ENCODE assay signal across 8 cellular contexts in genomic region chr2:10864888-10865551, GRCh38. TPM values are rescaled to one million over a fixed set of nuclear protein-coding genes. Genes with fewer than 3 reads are reported as not detected.
DNase-seq lines count a peak whose midpoint lies in the region; ATAC-seq and TF ChIP-seq lines count a peak whose summit lies in the region.

No MANE protein-coding gene starts in this region.

- TF ChIP-seq CTCF in GM10266 (IDR thresholded peaks at IDR 0.05; ENCODE audit: control insufficient read depth, insufficient read depth, low read depth, missing control alignments) (peak; percentile 8), tibial artery (IDR thresholded peaks at IDR 0.05) (no peak)

- no peak overlapping the region for H3K4me3 ChIP-seq in tibial artery

- no peaks in the 10 kb centered on the region for H3K9me3 ChIP-seq in tibial artery

- DNase-seq in GM10266 (ENCODE audit: extremely low spot score), result peak; percentile 61
- DNase-seq in activated naive CD4-positive, alpha-beta T cell treated with anti-CD3 and anti-CD28 coated beads, Interleukin-2, amount 50 U/mL, for 72 hours (ENCODE audit: low spot score in 2 of 2), result no peak
- peak; percentile 16 for DNase-seq in stimulated activated CD4-positive, alpha-beta T cell treated with anti-CD3 and anti-CD28 coated beads, Interleukin-1b, Interleukin-23, amount 100 ng/mL, for 48 hours
- no peak for DNase-seq in NCI-H446 treated with DMSO at 0.1 percent for 48 hours (lab: John Stamatoyannopoulos, UW)
- no peak for DNase-seq in tibial artery
- DNase-seq in ACHN, result no peak

- in situ Hi-C loops in ACHN (cut with HindIII; ENCODE audit: low pct_ligation_motif_present, low pct_unique_long_range_greater_than_20kb, low sequenced_read_pairs), result no loop called here

- no peaks in the 10 kb centered on the region for H3K36me3 Mint-ChIP-seq in activated naive CD4-positive, alpha-beta T cell treated with anti-CD3 and anti-CD28 coated beads, Interleukin-2, amount 50 U/mL, for 72 hours

- no peak overlapping the region for H3K27ac ChIP-seq in tibial artery

- peaks cover 0 to 49% of the 10 kb centered on the region in 2 donors for H3K27me3 ChIP-seq in tibial artery

- ATAC-seq in GM19351 (IDR thresholded peaks at IDR 0.05; ENCODE audit: unreplicated experiment) (peak; percentile 87), HG03139 (IDR thresholded peaks at IDR 0.05; ENCODE audit: unreplicated experiment) (peak; percentile 80)
- peak; percentile 59 to 96 for ATAC-seq in activated naive CD4-positive, alpha-beta T cell treated with anti-CD3 and anti-CD28 coated beads, Interleukin-2, amount 50 U/mL, for 72 hours

- no peaks in the 10 kb centered on the region for H3K4me1 ChIP-seq in tibial artery

- no peaks in the 10 kb centered on the region for H3K9me3 Mint-ChIP-seq in activated naive CD4-positive, alpha-beta T cell treated with anti-CD3 and anti-CD28 coated beads, Interleukin-2, amount 50 U/mL, for 72 hours

- intact Hi-C loops in tibial artery (cut with DNase I; ENCODE audit: low total_unique reads), result no loop called here

- H3K27ac Mint-ChIP-seq in activated naive CD4-positive, alpha-beta T cell treated with anti-CD3 and anti-CD28 coated beads, Interleukin-2, amount 50 U/mL, for 72 hours, result no peak overlapping the region

- H3K36me3 ChIP-seq in tibial artery, result no peaks in the 10 kb centered on the region

RNA-seq across cellular contexts. Expression of gene KCNF1, which starts 46.7 kb away (rescaled TPM):
- not detected for total RNA-seq in activated naive CD4-positive, alpha-beta T cell treated with anti-CD3 and anti-CD28 coated beads, Interleukin-2, amount 50 U/mL, for 72 hours

RNA-seq across cellular contexts. Expression of gene PDIA6, which starts 52.4 kb away (rescaled TPM):
- total RNA-seq in activated naive CD4-positive, alpha-beta T cell treated with anti-CD3 and anti-CD28 coated beads, Interleukin-2, amount 50 U/mL, for 72 hours, result 100 to 1,000 TPM; 110 to 133 TPM

Comparison
In these comparisons a context has a peak if more than half of its experiments do, and no peak if none do; other contexts are left out.
1. DNase-seq: peak in GM10266 (single experiment) and stimulated activated CD4-positive, alpha-beta T cell treated with anti-CD3 and anti-CD28 coated beads, Interleukin-1b, Interleukin-23, amount 100 ng/mL, for 48 hours (single experiment); none in activated naive CD4-positive, alpha-beta T cell treated with anti-CD3 and anti-CD28 coated beads, Interleukin-2, amount 50 U/mL, for 72 hours (0 of 2), NCI-H446 treated with DMSO at 0.1 percent for 48 hours (single experiment), tibial artery (0 of 2) and ACHN (single experiment).
2. Peak in every context shown above with its lines, with median percentiles within 50 percentile points of each other: ATAC-seq.